ENCODE assay signal across 8 cellular contexts in the genomic region with DNA sequence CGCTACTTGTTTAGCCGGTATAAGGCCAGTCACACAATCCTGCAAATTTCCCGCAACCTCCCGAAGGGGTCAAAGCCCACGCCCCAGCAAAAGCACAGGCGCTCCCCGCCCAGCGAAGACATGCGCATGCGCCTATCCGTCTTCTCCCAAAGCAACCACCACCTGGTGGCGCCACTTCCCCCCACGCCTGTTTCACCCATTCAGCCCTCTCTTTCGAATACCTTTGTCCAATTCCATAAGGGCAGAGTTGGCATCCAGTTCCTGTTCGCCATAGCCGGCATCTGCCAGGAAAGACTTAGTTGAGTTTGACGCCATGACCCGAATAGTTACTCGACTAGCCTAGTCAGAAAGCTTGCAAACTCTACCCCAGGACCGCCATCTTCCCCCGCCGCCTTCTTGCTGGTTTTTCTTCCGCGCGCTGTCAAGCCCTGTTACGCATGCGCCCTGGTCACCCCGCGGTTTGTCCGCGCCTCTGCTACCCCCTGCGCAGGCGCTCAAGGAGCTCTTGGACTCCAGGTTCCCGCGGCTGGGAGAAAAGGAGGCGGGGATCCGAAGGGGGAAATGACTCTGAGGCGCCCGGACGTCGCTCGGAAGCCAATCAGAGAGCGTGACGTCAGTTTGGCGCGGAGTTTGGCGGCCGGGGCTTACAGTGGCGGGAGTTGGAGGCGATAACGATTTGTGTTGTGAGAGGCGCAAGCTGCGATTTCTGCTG. TPM values are rescaled to one million over a fixed set of nuclear protein-coding genes. Genes with fewer than 3 reads are reported as not detected.
A peak's percentile ranks its signal among the peaks of the same experiment; 100 is the strongest.
DNase-seq lines count a peak whose midpoint lies in the region; ATAC-seq and TF ChIP-seq lines count a peak whose summit lies in the region.

A gene with protein sequence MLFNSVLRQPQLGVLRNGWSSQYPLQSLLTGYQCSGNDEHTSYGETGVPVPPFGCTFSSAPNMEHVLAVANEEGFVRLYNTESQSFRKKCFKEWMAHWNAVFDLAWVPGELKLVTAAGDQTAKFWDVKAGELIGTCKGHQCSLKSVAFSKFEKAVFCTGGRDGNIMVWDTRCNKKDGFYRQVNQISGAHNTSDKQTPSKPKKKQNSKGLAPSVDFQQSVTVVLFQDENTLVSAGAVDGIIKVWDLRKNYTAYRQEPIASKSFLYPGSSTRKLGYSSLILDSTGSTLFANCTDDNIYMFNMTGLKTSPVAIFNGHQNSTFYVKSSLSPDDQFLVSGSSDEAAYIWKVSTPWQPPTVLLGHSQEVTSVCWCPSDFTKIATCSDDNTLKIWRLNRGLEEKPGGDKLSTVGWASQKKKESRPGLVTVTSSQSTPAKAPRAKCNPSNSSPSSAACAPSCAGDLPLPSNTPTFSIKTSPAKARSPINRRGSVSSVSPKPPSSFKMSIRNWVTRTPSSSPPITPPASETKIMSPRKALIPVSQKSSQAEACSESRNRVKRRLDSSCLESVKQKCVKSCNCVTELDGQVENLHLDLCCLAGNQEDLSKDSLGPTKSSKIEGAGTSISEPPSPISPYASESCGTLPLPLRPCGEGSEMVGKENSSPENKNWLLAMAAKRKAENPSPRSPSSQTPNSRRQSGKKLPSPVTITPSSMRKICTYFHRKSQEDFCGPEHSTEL (plus strand): TSS at position 626 of the 712 bp plus-strand sequence. CDS start 143 bp downstream, outside the sequence.
A gene with protein sequence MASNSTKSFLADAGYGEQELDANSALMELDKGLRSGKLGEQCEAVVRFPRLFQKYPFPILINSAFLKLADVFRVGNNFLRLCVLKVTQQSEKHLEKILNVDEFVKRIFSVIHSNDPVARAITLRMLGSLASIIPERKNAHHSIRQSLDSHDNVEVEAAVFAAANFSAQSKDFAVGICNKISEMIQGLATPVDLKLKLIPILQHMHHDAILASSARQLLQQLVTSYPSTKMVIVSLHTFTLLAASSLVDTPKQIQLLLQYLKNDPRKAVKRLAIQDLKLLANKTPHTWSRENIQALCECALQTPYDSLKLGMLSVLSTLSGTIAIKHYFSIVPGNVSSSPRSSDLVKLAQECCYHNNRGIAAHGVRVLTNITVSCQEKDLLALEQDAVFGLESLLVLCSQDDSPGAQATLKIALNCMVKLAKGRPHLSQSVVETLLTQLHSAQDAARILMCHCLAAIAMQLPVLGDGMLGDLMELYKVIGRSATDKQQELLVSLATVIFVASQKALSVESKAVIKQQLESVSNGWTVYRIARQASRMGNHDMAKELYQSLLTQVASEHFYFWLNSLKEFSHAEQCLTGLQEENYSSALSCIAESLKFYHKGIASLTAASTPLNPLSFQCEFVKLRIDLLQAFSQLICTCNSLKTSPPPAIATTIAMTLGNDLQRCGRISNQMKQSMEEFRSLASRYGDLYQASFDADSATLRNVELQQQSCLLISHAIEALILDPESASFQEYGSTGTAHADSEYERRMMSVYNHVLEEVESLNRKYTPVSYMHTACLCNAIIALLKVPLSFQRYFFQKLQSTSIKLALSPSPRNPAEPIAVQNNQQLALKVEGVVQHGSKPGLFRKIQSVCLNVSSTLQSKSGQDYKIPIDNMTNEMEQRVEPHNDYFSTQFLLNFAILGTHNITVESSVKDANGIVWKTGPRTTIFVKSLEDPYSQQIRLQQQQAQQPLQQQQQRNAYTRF (minus strand): TSS at position 435 of the 712 bp plus-strand sequence. CDS start 120 bp downstream, at position 315.

- TF ChIP-seq CTCF in IMR-90 (conservative IDR thresholded peaks at IDR 0.05; ENCODE audit: low read depth, low read length) (peak; percentile 80), OCI-LY7 (conservative IDR thresholded peaks at IDR 0.05; ENCODE audit: low read length) (peak; percentile 90), endothelial cell (IDR thresholded peaks at IDR 0.05; ENCODE audit: unreplicated experiment) (peak; percentile 87), mesothelial cell of epicardium (IDR thresholded peaks at IDR 0.05; ENCODE audit: unreplicated experiment) (peak; percentile 83)

- H3K4me2 ChIP-seq in IMR-90 (ENCODE audit: low read depth, low read length) (peak within 1 kb of the TSS; percentile 92), OCI-LY7 (ENCODE audit: low read length) (peak within 1 kb of the TSS; percentile 94)

- ATAC-seq in GM21528 (IDR thresholded peaks at IDR 0.05; ENCODE audit: low FRiP score, unreplicated experiment) (peak; percentile 76), IMR-90 (ENCODE audit: low read depth) (peak; percentile 87)

- POLR2A ChIA-PET in IMR-90 (lab: Charles Lee; ENCODE audit: unreplicated experiment): interaction anchor here (0.8 kb wide), 1 partner anchor 276 kb away, joined by 3 read pairs; no protein-coding TSS in a partner anchor
- POLR2A ChIA-PET in OCI-LY7 (lab: Charles Lee): interaction anchor here (0.5 to 2.6 kb wide), 31 partner anchors 8 to 758 kb away, joined by 3 to 30 read pairs (median 4); a partner anchor contains a TSS

- peaks cover 10% of the 10 kb centered on the region for H3K4me1 ChIP-seq in IMR-90 (ENCODE audit: control insufficient read depth, insufficient read depth, low read length)
- H3K4me1 ChIP-seq in OCI-LY7 (ENCODE audit: insufficient read depth, low read length, poor library complexity, severe bottlenecking): peaks cover 63% of the 10 kb centered on the region

- DNase-seq in DMS153 (lab: John Stamatoyannopoulos, UW): peak; percentile 100
- DNase-seq in IMR-90: peak; percentile 99
- peak; percentile 100 for DNase-seq in OCI-LY7 (ENCODE audit: low spot score)
- DNase-seq in activated T-cell treated with anti-CD3 and anti-CD28 coated beads for 1 hour (ENCODE audit: low read depth): peak; percentile 97
- peak; percentile 98 for DNase-seq in endothelial cell (ENCODE audit: low spot score)
- peak; percentile 97 to 99 for DNase-seq in mesothelial cell of epicardium (ENCODE audit: low spot score in 2 of 2, unreplicated experiment in 2 of 2)
- DNase-seq in stimulated activated CD8-positive, alpha-beta memory T cell treated with anti-CD3 and anti-CD28 coated beads, Interleukin-15, amount 100 ng/mL, for 48 hours (ENCODE audit: low read depth in 2 of 2): peak; percentile 97 to 98

- in situ Hi-C loops in IMR-90 (cut with MboI; ENCODE audit: low sequenced_read_pairs): loop anchor here (10.0 kb wide), 1 partner anchor 350 kb away; no protein-coding TSS in a partner anchor

- WGBS in IMR-90 (ENCODE audit: extremely low coverage in 2 of 2, insufficient read length in 1 of 2), 2 experiments: 0% methylated on average over 4 of the region's 53 CpGs; no CpG with 5 or more reads in 1 of the 2 experiments

- H2AFZ ChIP-seq in IMR-90 (replicated peaks; ENCODE audit: low read length, poor library complexity): peak within 1 kb of the TSS; percentile 98
- peak within 1 kb of the TSS; percentile 37; the same call in 1 of the 2 replicates for H2AFZ ChIP-seq in OCI-LY7 (ENCODE audit: low read length)

- peak; percentile 82 for TF ChIP-seq POLR2A in IMR-90 (IDR thresholded peaks at IDR 0.05; ENCODE audit: low read depth, low read length)

- no peaks in the 10 kb centered on the region for H3K9me2 ChIP-seq in OCI-LY7 (ENCODE audit: insufficient read depth, low read length)

- peak within 1 kb of the TSS; percentile 77 for H3K4me3 ChIP-seq in IMR-90 (ENCODE audit: insufficient read depth, low read depth, low read length)
- H3K4me3 ChIP-seq in OCI-LY7 (ENCODE audit: low read depth, low read length, poor library complexity, severe bottlenecking): peak within 1 kb of the TSS; percentile 82

- peak within 1 kb of the TSS; percentile 81 for H2BK120ac ChIP-seq in IMR-90 (ENCODE audit: low read depth, low read length)

- H2AK5ac ChIP-seq in IMR-90 (ENCODE audit: low read depth, low read length): peak within 1 kb of the TSS; percentile 41

- peaks cover 12% of the 10 kb centered on the region for H3K4me1 Mint-ChIP-seq in endothelial cell (ENCODE audit: unreplicated experiment)
- peaks cover 44% of the 10 kb centered on the region for H3K4me1 Mint-ChIP-seq in mesothelial cell of epicardium

- H3K9me1 ChIP-seq in IMR-90 (ENCODE audit: insufficient read depth, low read length): peaks cover 4% of the 10 kb centered on the region

- CTCF ChIA-PET in IMR-90 (lab: Yijun Ruan, JAX): interaction anchor here (0.7 to 3.9 kb wide), 29 partner anchors 9 to 420 kb away, joined by 3 to 43 read pairs (median 4); no protein-coding TSS in a partner anchor
- CTCF ChIA-PET in OCI-LY7 (lab: Charles Lee; ENCODE audit: unreplicated experiment): interaction anchor here (0.7 to 2.0 kb wide), 11 partner anchors 22 to 421 kb away, joined by 3 to 11 read pairs (median 3); a partner anchor contains a TSS

- peak within 1 kb of the TSS; percentile 95 for H3K14ac ChIP-seq in IMR-90 (replicated peaks; ENCODE audit: low read depth, low read length)

- dilution Hi-C loops in IMR-90 (cut with HindIII; ENCODE audit: low sequenced_read_pairs, unreplicated experiment): no loop called here

- H3K79me2 ChIP-seq in OCI-LY7 (ENCODE audit: insufficient read depth, low read depth, low read length): peaks cover 93% of the 10 kb centered on the region

- H3K4ac ChIP-seq in IMR-90 (ENCODE audit: low read depth, low read length): peak within 1 kb of the TSS; percentile 87

- H3K9ac ChIP-seq in IMR-90 (ENCODE audit: low read depth, low read length): peak within 1 kb of the TSS; percentile 92

- peak within 1 kb of the TSS; percentile 100 for H3K56ac ChIP-seq in IMR-90 (ENCODE audit: extremely low read depth, insufficient read depth, low read length)

- H4K20me1 ChIP-seq in IMR-90 (ENCODE audit: insufficient read depth, low read length) (peaks cover 6% of the 10 kb centered on the region; the same call in 1 of the 2 replicates), OCI-LY7 (ENCODE audit: insufficient read depth, low read length) (peaks cover 52% of the 10 kb centered on the region)

- peak within 1 kb of the TSS; percentile 93 for H3K23ac ChIP-seq in IMR-90 (ENCODE audit: low read depth, low read length)

- no peaks in the 10 kb centered on the region for H3K36me3 ChIP-seq in IMR-90 (ENCODE audit: control insufficient read depth, insufficient read depth, low read length)
- peaks cover 66% of the 10 kb centered on the region for H3K36me3 ChIP-seq in OCI-LY7 (ENCODE audit: insufficient read depth, low read length)

- intact Hi-C loops in IMR-90 (cut with micrococcal nuclease): loop anchor here (1.0 to 2.0 kb wide), 4 partner anchors 22 to 421 kb away; no protein-coding TSS in a partner anchor
- intact Hi-C loops in OCI-LY7 (cut with micrococcal nuclease; ENCODE audit: unreplicated experiment): loop anchor here (1.0 to 2.0 kb wide), 6 partner anchors 23 to 456 kb away; a partner anchor contains a TSS

- H2AK9ac ChIP-seq in IMR-90 (replicated peaks; ENCODE audit: low read depth, low read length, poor library complexity): peak within 1 kb of the TSS; percentile 90

- no peaks in the 10 kb centered on the region for H3K27me3 ChIP-seq in IMR-90 (ENCODE audit: control insufficient read depth, insufficient read depth, low read length)

- no peaks in the 10 kb centered on the region for H3K36me3 Mint-ChIP-seq in endothelial cell (ENCODE audit: low read depth, unreplicated experiment)
- H3K36me3 Mint-ChIP-seq in mesothelial cell of epicardium: peaks cover 5% of the 10 kb centered on the region

- H2BK5ac ChIP-seq in IMR-90 (ENCODE audit: low read depth, low read length, poor library complexity, severe bottlenecking): peak within 1 kb of the TSS; percentile 82

- H4K8ac ChIP-seq in IMR-90 (ENCODE audit: low read depth in 2 of 2, low read length in 2 of 2): peak within 1 kb of the TSS; percentile 81 to 98

- peaks cover 6 to 39% of the 10 kb centered on the region in 2 experiments; a peak in 2 of 4 replicates for H3K79me1 ChIP-seq in IMR-90 (ENCODE audit: low read depth in 1 of 2, low read length in 2 of 2)

- peaks cover 2% of the 10 kb centered on the region for H3K27me3 Mint-ChIP-seq in endothelial cell (ENCODE audit: unreplicated experiment)
- H3K27me3 Mint-ChIP-seq in mesothelial cell of epicardium (ENCODE audit: low read depth): no peaks in the 10 kb centered on the region

- no peak for TF ChIP-seq RAD21 in IMR-90 (IDR thresholded peaks at IDR 0.05; ENCODE audit: low read length)

- peak within 1 kb of the TSS; percentile 93 for H2BK15ac ChIP-seq in IMR-90 (ENCODE audit: low read depth, low read length)

- H3K4me3 Mint-ChIP-seq in endothelial cell (ENCODE audit: unreplicated experiment) (peak within 1 kb of the TSS; percentile 98), mesothelial cell of epicardium (peak within 1 kb of the TSS; percentile 99)

- no peaks in the 10 kb centered on the region for H3K9me3 Mint-ChIP-seq in endothelial cell (ENCODE audit: unreplicated experiment)
- H3K9me3 Mint-ChIP-seq in mesothelial cell of epicardium: no peaks in the 10 kb centered on the region

- BruUV-seq in IMR-90 (replicated peaks; lab: Mats Ljungman, UMichigan) (no TSS peak), OCI-LY7 (replicated peaks; lab: Mats Ljungman, UMichigan) (no TSS peak)

- peak within 1 kb of the TSS; percentile 98 for H4K91ac ChIP-seq in IMR-90 (ENCODE audit: insufficient read depth, low read depth, low read length)

- H3K27ac Mint-ChIP-seq in endothelial cell (ENCODE audit: unreplicated experiment) (peak within 1 kb of the TSS; percentile 92), mesothelial cell of epicardium (peak within 1 kb of the TSS; percentile 99)

- H3K18ac ChIP-seq in IMR-90 (ENCODE audit: low read depth, low read length): peak within 1 kb of the TSS; percentile 72

- H4K5ac ChIP-seq in IMR-90 (ENCODE audit: low read depth, low read length): peak within 1 kb of the TSS; percentile 81

- peak within 1 kb of the TSS; percentile 82 for H3K27ac ChIP-seq in IMR-90 (ENCODE audit: insufficient read depth, low read length)
- peak within 1 kb of the TSS; percentile 80 for H3K27ac ChIP-seq in OCI-LY7 (ENCODE audit: low read depth, low read length, poor library complexity, severe bottlenecking)

- peak within 1 kb of the TSS; percentile 88 for H2BK20ac ChIP-seq in IMR-90 (ENCODE audit: low read depth, low read length)

- H3K9me3 ChIP-seq in IMR-90 (ENCODE audit: control insufficient read depth, insufficient read depth, low read length) (no peaks in the 10 kb centered on the region), OCI-LY7 (ENCODE audit: low read length) (peaks cover 4% of the 10 kb centered on the region; the same call in 1 of the 2 replicates)

RNA-seq across cellular contexts. Expression of the first gene that starts in this region (rescaled TPM):
- total RNA-seq in IMR-90 (2012; rRNA removed) (16.7 and 19.9 TPM in 2 replicates), OCI-LY7 (2022) (61.4 and 61.7 TPM in 2 replicates), endothelial cell (ENCODE audit: unreplicated experiment) (11.6 TPM), mesothelial cell of epicardium (12.7 to 14.9 TPM (median 14.1 TPM) in 3 replicates)
- 10.5 and 11.8 TPM in 2 replicates for polyA plus RNA-seq in IMR-90 (2012; rRNA removed)
- 2.5 and 3.3 TPM in 2 replicates for polyA plus RNA-seq in IMR-90 (2012; cell fraction: cytosol; rRNA removed)
- 2.7 and 10.6 TPM in 2 replicates for polyA plus RNA-seq in IMR-90 (2012; cell fraction: nucleus; rRNA removed; ENCODE audit: low replicate concordance)
- 64.4 and 71.5 TPM in 2 replicates for total RNA-seq in OCI-LY7 (2014; rRNA removed; shearing (Covaris generic))

RNA-seq across cellular contexts. Expression of the second gene that starts in this region (rescaled TPM):
- total RNA-seq in IMR-90 (2012; rRNA removed) (20.3 and 24.9 TPM in 2 replicates), OCI-LY7 (2022) (25.5 and 25.8 TPM in 2 replicates), endothelial cell (ENCODE audit: unreplicated experiment) (8.9 TPM), mesothelial cell of epicardium (16.5 to 19.9 TPM (median 17.1 TPM) in 3 replicates)
- polyA plus RNA-seq in IMR-90 (2012; rRNA removed): 8.3 and 8.8 TPM in 2 replicates
- 2.3 and 4.0 TPM in 2 replicates for polyA plus RNA-seq in IMR-90 (2012; cell fraction: cytosol; rRNA removed)
- polyA plus RNA-seq in IMR-90 (2012; cell fraction: nucleus; rRNA removed; ENCODE audit: low replicate concordance): 1.9 and 10.2 TPM in 2 replicates
- 16.7 and 17.8 TPM in 2 replicates for total RNA-seq in OCI-LY7 (2014; rRNA removed; shearing (Covaris generic))

Comparison
In these comparisons a context has a peak if more than half of its experiments do, and no peak if none do; other contexts are left out.
1. Peak in every context shown above with its lines: DNase-seq, ATAC-seq, H3K4me3 ChIP-seq and H3K27ac ChIP-seq.